ENCODE assay signal across 2 cellular contexts in the genomic region with DNA sequence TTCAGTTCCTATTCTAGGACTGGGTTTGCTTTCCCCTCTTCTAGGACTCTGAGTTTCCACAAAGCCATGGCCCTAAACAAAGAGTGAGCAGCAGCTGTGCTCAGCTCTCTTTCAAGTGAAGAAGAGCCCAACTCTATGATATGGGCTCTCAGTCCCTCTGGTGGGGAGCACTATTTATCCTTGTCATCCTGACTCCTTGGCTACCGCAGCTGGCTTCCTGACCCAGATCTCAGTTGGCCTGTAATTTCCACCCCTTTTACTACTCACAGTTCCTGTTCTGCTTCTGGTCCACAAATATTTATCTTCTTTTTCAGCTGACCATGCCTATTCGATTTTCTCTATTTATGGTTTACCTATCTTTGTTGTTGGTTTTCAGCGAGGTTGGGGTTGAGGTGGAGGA.
TF ChIP-seq lines count a peak whose summit lies in the region.

No MANE protein-coding gene starts in this region.

TF ChIP-seq in A549, 52 proteins besides CTCF, POLR2A, EP300 and RAD21:
- TF ChIP-seq ZNF302 (CRISPR knock-in tag; IDR thresholded peaks at IDR 0.05) = no peak
- TF ChIP-seq KDM1A (IDR thresholded peaks at IDR 0.05; ENCODE audit: low read depth) = no peak
- no peak for TF ChIP-seq CHD2 (IDR thresholded peaks at IDR 0.05; ENCODE audit: low read length, partially characterized antibody)
- TF ChIP-seq POLR2AphosphoS2 (conservative IDR thresholded peaks at IDR 0.05; ENCODE audit: low read length) = no peak
- TF ChIP-seq HOXB5 (CRISPR knock-in tag; IDR thresholded peaks at IDR 0.05) = no peak

TF ChIP-seq in H1, 55 proteins besides CTCF, POLR2A, EP300 and RAD21:
- TF ChIP-seq JUND (IDR thresholded peaks at IDR 0.05; ENCODE audit: low read length) = no peak
- TF ChIP-seq TEAD4 (IDR thresholded peaks at IDR 0.05; ENCODE audit: low read depth, low read length) = no peak
- no peak for TF ChIP-seq POU5F1 (IDR thresholded peaks at IDR 0.05; ENCODE audit: low read depth, low read length)
- no peak for TF ChIP-seq FOSL1 (IDR thresholded peaks at IDR 0.05; ENCODE audit: insufficient read depth, low read depth, low read length)
- no peak for TF ChIP-seq RFX5 (IDR thresholded peaks at IDR 0.05; ENCODE audit: borderline replicate concordance, low read depth, low read length)
- no peak for TF ChIP-seq RNF2 (IDR thresholded peaks at IDR 0.05; ENCODE audit: borderline replicate concordance, low read depth, low read length, missing control alignments, poor library complexity, severe bottlenecking)
- TF ChIP-seq, protein P1, sequence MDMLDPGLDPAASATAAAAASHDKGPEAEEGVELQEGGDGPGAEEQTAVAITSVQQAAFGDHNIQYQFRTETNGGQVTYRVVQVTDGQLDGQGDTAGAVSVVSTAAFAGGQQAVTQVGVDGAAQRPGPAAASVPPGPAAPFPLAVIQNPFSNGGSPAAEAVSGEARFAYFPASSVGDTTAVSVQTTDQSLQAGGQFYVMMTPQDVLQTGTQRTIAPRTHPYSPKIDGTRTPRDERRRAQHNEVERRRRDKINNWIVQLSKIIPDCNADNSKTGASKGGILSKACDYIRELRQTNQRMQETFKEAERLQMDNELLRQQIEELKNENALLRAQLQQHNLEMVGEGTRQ (IDR thresholded peaks at IDR 0.05; ENCODE audit: low read length) = no peak
- TF ChIP-seq POLR2AphosphoS5 (IDR thresholded peaks at IDR 0.05; ENCODE audit: low read depth, low read length) = no peak
- no peak for TF ChIP-seq CREB1 (IDR thresholded peaks at IDR 0.05)
- no peak for TF ChIP-seq EGR1 (IDR thresholded peaks at IDR 0.05; ENCODE audit: borderline replicate concordance, low read depth, low read length)
- no peak for TF ChIP-seq JUN (IDR thresholded peaks at IDR 0.05; ENCODE audit: low read depth, low read length)
- TF ChIP-seq ASH2L (IDR thresholded peaks at IDR 0.05; ENCODE audit: low read length) = no peak
- no peak for TF ChIP-seq RXRA (IDR thresholded peaks at IDR 0.05; ENCODE audit: insufficient read depth, low read depth, low read length)
- TF ChIP-seq SAP30 (IDR thresholded peaks at IDR 0.05; ENCODE audit: insufficient read depth, insufficient replicate concordance, low read length) = no peak
- no peak for TF ChIP-seq YY1 (IDR thresholded peaks at IDR 0.05; ENCODE audit: low read depth, low read length)
- no peak for TF ChIP-seq GABPA (IDR thresholded peaks at IDR 0.05; ENCODE audit: borderline replicate concordance, insufficient read depth, low read length)
- TF ChIP-seq, protein P2, sequence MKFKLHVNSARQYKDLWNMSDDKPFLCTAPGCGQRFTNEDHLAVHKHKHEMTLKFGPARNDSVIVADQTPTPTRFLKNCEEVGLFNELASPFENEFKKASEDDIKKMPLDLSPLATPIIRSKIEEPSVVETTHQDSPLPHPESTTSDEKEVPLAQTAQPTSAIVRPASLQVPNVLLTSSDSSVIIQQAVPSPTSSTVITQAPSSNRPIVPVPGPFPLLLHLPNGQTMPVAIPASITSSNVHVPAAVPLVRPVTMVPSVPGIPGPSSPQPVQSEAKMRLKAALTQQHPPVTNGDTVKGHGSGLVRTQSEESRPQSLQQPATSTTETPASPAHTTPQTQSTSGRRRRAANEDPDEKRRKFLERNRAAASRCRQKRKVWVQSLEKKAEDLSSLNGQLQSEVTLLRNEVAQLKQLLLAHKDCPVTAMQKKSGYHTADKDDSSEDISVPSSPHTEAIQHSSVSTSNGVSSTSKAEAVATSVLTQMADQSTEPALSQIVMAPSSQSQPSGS (IDR thresholded peaks at IDR 0.05; ENCODE audit: low read length) = no peak
- no peak for TF ChIP-seq SP2 (IDR thresholded peaks at IDR 0.05; ENCODE audit: low read length)
- TF ChIP-seq, protein P3, sequence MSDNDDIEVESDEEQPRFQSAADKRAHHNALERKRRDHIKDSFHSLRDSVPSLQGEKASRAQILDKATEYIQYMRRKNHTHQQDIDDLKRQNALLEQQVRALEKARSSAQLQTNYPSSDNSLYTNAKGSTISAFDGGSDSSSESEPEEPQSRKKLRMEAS (IDR thresholded peaks at IDR 0.05) = no peak
- no peak for TF ChIP-seq KDM1A (IDR thresholded peaks at IDR 0.05; ENCODE audit: borderline replicate concordance, low read length)
